1 cellular context compared by ENCODE assay signal in genomic region chr1:21804536-21804935, GRCh38.
TF ChIP-seq lines count a peak whose summit lies in the region.

No MANE protein-coding gene starts in this region.

TF ChIP-seq in IMR-90, 13 proteins besides CTCF, POLR2A, EP300 and RAD21 (continued from another document):
- no peak for TF ChIP-seq RFX5 (IDR thresholded peaks at IDR 0.05; ENCODE audit: low read depth, low read length)
- no peak for TF ChIP-seq USF2 (IDR thresholded peaks at IDR 0.05; ENCODE audit: low read depth, low read length)
TF ChIP-seq in IMR-90: peak in this region for 0.
